12 cellular contexts compared by ENCODE assay signal in the genomic region with DNA sequence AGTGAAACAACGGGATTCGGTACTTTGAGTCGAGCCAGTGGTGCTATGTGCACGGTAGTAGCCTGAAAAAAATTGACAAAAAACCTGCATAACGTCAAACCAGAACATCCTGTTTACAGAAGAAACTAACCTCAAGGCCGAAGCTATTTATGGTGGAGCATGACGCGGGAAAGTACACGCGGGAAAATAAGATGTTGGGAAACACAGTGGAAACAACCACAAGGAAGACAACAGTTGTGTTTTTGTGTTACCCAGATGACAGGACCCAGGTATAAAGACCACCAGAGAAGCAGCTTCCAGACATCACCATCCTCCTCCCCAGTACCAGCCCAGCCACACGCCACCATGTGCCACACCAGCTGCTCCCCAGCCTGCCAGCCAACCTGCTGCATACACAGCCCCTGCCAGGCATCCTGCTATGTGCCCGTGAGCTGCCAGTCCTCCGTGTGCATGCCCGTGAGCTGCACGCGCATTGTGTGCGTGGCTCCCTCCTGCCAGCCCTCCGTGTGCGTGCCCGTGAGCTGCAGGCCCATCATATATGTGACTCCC. TPM values are rescaled to one million over a fixed set of nuclear protein-coding genes. Genes with fewer than 3 reads are reported as not detected.
DNase-seq lines count a peak whose midpoint lies in the region; FAIRE-seq and TF ChIP-seq lines count a peak whose summit lies in the region.
"Had no signal": no experiment of that assay in that cellular context is flagged by ENCODE, and none has a peak within 500 bp of the region (broad histone marks: within the 10 kb centered on the region; RNA-seq: fewer than 3 reads in every experiment).

Gene KRTAP12-3 (plus strand): TSS at position 298 of the 549 bp plus-strand sequence. CDS start 48 bp downstream, at position 346.

- POLR2A ChIA-PET in H1 (lab: Charles Lee; ENCODE audit: partially characterized antibody), result no interaction called here

- H3K27ac Mint-ChIP-seq in type B pancreatic cell, result no peak within 1 kb of the TSS

- H2AFZ ChIP-seq in H1 (ENCODE audit: low read length) (no peak within 1 kb of the TSS), GM23248 (no peak within 1 kb of the TSS)

- peak; percentile 18 for DNase-seq in stimulated activated CD4-positive, alpha-beta T cell treated with anti-CD3 and anti-CD28 coated beads, Interleukin-4, amount 100 ng/mL, for 24 hours
- DNase-seq in stimulated activated CD4-positive, alpha-beta T cell treated with anti-CD3 and anti-CD28 coated beads, Interleukin-2, amount 100 ng/mL, for 24 hours, result no peak
- DNase-seq in activated CD8-positive, alpha-beta memory T cell treated with anti-CD3 and anti-CD28 coated beads, Interleukin-2, amount 50 U/mL, for 4 hours, result peak; percentile 41
- DNase-seq in H1 (ENCODE audit: low read depth in 1 of 2, low spot score in 2 of 2) (no peak), type B pancreatic cell (ENCODE audit: extremely low spot score, unreplicated experiment) (peak; percentile 27), sigmoid colon (no peak), GM23248 (no peak), dorsolateral prefrontal cortex (no peak)
- DNase-seq: NCI-H1092 had no signal

- peaks cover 13% of the 10 kb centered on the region for H3K9me3 Mint-ChIP-seq in type B pancreatic cell

- H3K9me2 ChIP-seq in GM23248 (ENCODE audit: insufficient read depth), result no peaks in the 10 kb centered on the region

- H3K4me3 ChIP-seq in H1 (ENCODE audit: extremely low read depth in 1 of 4, insufficient read depth in 2 of 4, low read depth in 3 of 4, low read length in 4 of 4) (no peak within 1 kb of the TSS), sigmoid colon (no peak within 1 kb of the TSS), GM23248 (no peak within 1 kb of the TSS), dorsolateral prefrontal cortex (no peak within 1 kb of the TSS)
- H3K4me3 ChIP-seq: thoracic aorta had no signal

- no peak for TF ChIP-seq POLR2A in H1 (IDR thresholded peaks at IDR 0.05; ENCODE audit: control extremely low read depth in 1 of 2, low read depth in 2 of 2, low read length in 2 of 2)
- TF ChIP-seq POLR2A in sigmoid colon (IDR thresholded peaks at IDR 0.05), result no peak

- H3K79me2 ChIP-seq in H1 (ENCODE audit: control insufficient read depth in 1 of 2, insufficient read depth in 2 of 2, low read length in 2 of 2) (no peaks in the 10 kb centered on the region), GM23248 (ENCODE audit: insufficient read depth) (no peaks in the 10 kb centered on the region)

- H3K23me2 ChIP-seq in H1 (ENCODE audit: low read depth, low read length), result no peaks in the 10 kb centered on the region

- TF ChIP-seq EP300 in H1 (IDR thresholded peaks at IDR 0.05; ENCODE audit: borderline replicate concordance in 1 of 2, low read depth in 2 of 2, low read length in 2 of 2) (no peak), sigmoid colon (IDR thresholded peaks at IDR 0.05) (no peak)

- H2BK15ac ChIP-seq in H1 (ENCODE audit: low read length), result peak within 1 kb of the TSS; percentile 98; the same call in 1 of the 2 replicates

- H4K5ac ChIP-seq in H1 (ENCODE audit: insufficient read length, low read depth, low read length), result no peak within 1 kb of the TSS

- H3K9ac ChIP-seq in H1 (replicated peaks in 1 of 4; ENCODE audit: extremely low read depth in 1 of 4, low read depth in 3 of 4, low read length in 3 of 4) (no peak within 1 kb of the TSS; a peak in 1 of 7 replicates), GM23248 (no peak within 1 kb of the TSS)

- no peak within 1 kb of the TSS for H3K14ac ChIP-seq in H1 (ENCODE audit: insufficient read length)

- H3K27ac ChIP-seq in H1 (ENCODE audit: low read depth, low read length) (no peak within 1 kb of the TSS), sigmoid colon (no peak within 1 kb of the TSS), GM23248 (no peak within 1 kb of the TSS), dorsolateral prefrontal cortex (no peak within 1 kb of the TSS)
- H3K27ac ChIP-seq: thoracic aorta had no signal

- no peaks in the 10 kb centered on the region for H4K20me1 ChIP-seq in H1 (replicated peaks in 1 of 2; ENCODE audit: control insufficient read depth in 1 of 2, insufficient read depth in 2 of 2, low read length in 2 of 2)
- H4K20me1 ChIP-seq in GM23248 (ENCODE audit: insufficient read depth), result no peaks in the 10 kb centered on the region

- no peak for TF ChIP-seq CTCF in H1 (IDR thresholded peaks at IDR 0.05; ENCODE audit: control extremely low read depth in 1 of 3, insufficient read depth in 1 of 3, low read depth in 1 of 3, low read length in 3 of 3)
- TF ChIP-seq CTCF in type B pancreatic cell (conservative IDR thresholded peaks at IDR 0.05), result no peak
- no peak for TF ChIP-seq CTCF in sigmoid colon (IDR thresholded peaks at IDR 0.05)
- TF ChIP-seq CTCF in dorsolateral prefrontal cortex (IDR thresholded peaks at IDR 0.05 in 54 of 56, conservative IDR thresholded peaks at IDR 0.05 in 2 of 56; ENCODE audit: low read depth in 1 of 56, partially characterized antibody in 56 of 56), result no peak

- intact Hi-C loops in sigmoid colon (cut with DNase I) (no loop called here), dorsolateral prefrontal cortex (cut with DNase I) (no loop called here)

- H3K36me3 ChIP-seq in H1 (ENCODE audit: control insufficient read depth in 2 of 4, insufficient read depth in 4 of 4, low read length in 3 of 4) (no peaks in the 10 kb centered on the region), sigmoid colon (no peaks in the 10 kb centered on the region), GM23248 (ENCODE audit: low read depth) (no peaks in the 10 kb centered on the region)
- H3K36me3 ChIP-seq: thoracic aorta had no signal

- no peaks in the 10 kb centered on the region for H3K27me3 Mint-ChIP-seq in type B pancreatic cell

- H3K79me1 ChIP-seq in H1 (ENCODE audit: low read depth, low read length), result no peaks in the 10 kb centered on the region

- H3K4me1 Mint-ChIP-seq in type B pancreatic cell (ENCODE audit: unreplicated experiment), result no peaks in the 10 kb centered on the region

- H3K4me1 ChIP-seq in H1 (replicated peaks in 1 of 4; ENCODE audit: control insufficient read depth in 3 of 4, insufficient read depth in 4 of 4, low read length in 3 of 4) (peaks cover 0 to 9% (median 3%) of the 10 kb centered on the region in 4 experiments; a peak in 5 of 7 replicates), sigmoid colon (no peaks in the 10 kb centered on the region), GM23248 (ENCODE audit: insufficient read depth) (no peaks in the 10 kb centered on the region)

- no peak for FAIRE-seq in H1 (lab: Jason Lieb, UNC)

- CTCF ChIA-PET in H1 (lab: Charles Lee; ENCODE audit: partially characterized antibody), result interaction anchor here (0.5 to 0.9 kb wide), 2 partner anchors 61 to 271 kb away, joined by 3 read pairs; no protein-coding TSS in a partner anchor

- no peak within 1 kb of the TSS; the same call in 1 of the 2 replicates for H2BK20ac ChIP-seq in H1 (ENCODE audit: low read length)

- no peaks in the 10 kb centered on the region for H3F3A ChIP-seq in GM23248 (ENCODE audit: insufficient read depth)

- H3K27me3 ChIP-seq in H1 (replicated peaks in 1 of 4; ENCODE audit: control insufficient read depth in 3 of 4, extremely low read depth in 1 of 4, insufficient read depth in 3 of 4, low read length in 3 of 4), result peaks cover 0 to 2% (median 0%) of the 10 kb centered on the region in 4 experiments; a peak in 1 of 7 replicates
- peaks cover 0 to 22% (median 5%) of the 10 kb centered on the region in 3 donors for H3K27me3 ChIP-seq in sigmoid colon
- H3K27me3 ChIP-seq in GM23248 (replicated peaks; ENCODE audit: insufficient read depth), result peaks cover 11% of the 10 kb centered on the region
- H3K27me3 ChIP-seq in dorsolateral prefrontal cortex, result peaks cover 0 to 34% (median 9%) of the 10 kb centered on the region in 45 donors

- in situ Hi-C loops in GM23248 (cut with MboI), result no loop called here

- peak within 1 kb of the TSS; percentile 49 for H4K91ac ChIP-seq in H1 (replicated peaks; ENCODE audit: insufficient read length, low read length)

- no peak within 1 kb of the TSS for H2BK120ac ChIP-seq in H1 (replicated peaks; ENCODE audit: low read depth, low read length)

- no peak within 1 kb of the TSS for H3K4me2 ChIP-seq in H1 (ENCODE audit: insufficient read depth in 1 of 2, low read depth in 2 of 2, low read length in 2 of 2)
- H3K4me2 ChIP-seq in GM23248 (ENCODE audit: unreplicated experiment), result no peak within 1 kb of the TSS

- H3K18ac ChIP-seq in H1 (ENCODE audit: extremely low read depth, low read length), result peak within 1 kb of the TSS; percentile 17; the same call in 1 of the 2 replicates

- H3K23ac ChIP-seq in H1 (ENCODE audit: insufficient read length), result no peak within 1 kb of the TSS

- peak within 1 kb of the TSS; percentile 82; the same call in 1 of the 2 replicates for H2BK5ac ChIP-seq in H1 (ENCODE audit: low read depth, low read length)

- H3K36me3 Mint-ChIP-seq in type B pancreatic cell, result no peaks in the 10 kb centered on the region

- H3K9me3 ChIP-seq in H1 (ENCODE audit: insufficient read depth in 2 of 2, low read depth in 1 of 2, low read length in 1 of 2) (peaks cover 0 to 4% of the 10 kb centered on the region in 2 experiments; a peak in 2 of 4 replicates), sigmoid colon (peaks cover 0 to 4% (median 3%) of the 10 kb centered on the region in 4 donors), GM23248 (ENCODE audit: low read depth) (no peaks in the 10 kb centered on the region)

- H2BK12ac ChIP-seq in H1 (ENCODE audit: low read depth, low read length), result peak within 1 kb of the TSS; percentile 92

- H3K4me3 Mint-ChIP-seq in type B pancreatic cell, result no peak within 1 kb of the TSS

- H3K4ac ChIP-seq in H1 (replicated peaks; ENCODE audit: insufficient read length, low read depth, low read length), result no peak within 1 kb of the TSS

- no peak within 1 kb of the TSS for H4K8ac ChIP-seq in H1 (ENCODE audit: extremely low read depth, insufficient read depth, low read length)

- peak within 1 kb of the TSS; percentile 82; the same call in 1 of the 2 replicates for H2AK5ac ChIP-seq in H1 (ENCODE audit: low read depth, low read length)

- 92% methylated on average over 20 of the region's 20 CpGs; no CpG with 5 or more reads in 1 of the 2 experiments for WGBS in H1 (ENCODE audit: extremely low coverage in 1 of 2, insufficient coverage in 1 of 2, insufficient read length in 1 of 2, insufficient replicate concordance in 2 of 2, low coverage in 1 of 2, low lambda C conversion rate in 2 of 2, missing lambda C conversion rate in 1 of 2), 2 experiments
- WGBS in sigmoid colon, 2 donors, result 68 to 75% methylated on average over 20 of the region's 20 CpGs
- 52% methylated on average over 20 of the region's 20 CpGs for whole genome bisulfite sequencing in GM23248 (ENCODE audit: low coverage in 1 of 2, low lambda C conversion rate in 2 of 2, missing lambda C conversion rate in 2 of 2), 2 experiments

- H3K56ac ChIP-seq in H1 (replicated peaks; ENCODE audit: insufficient read length, low read depth, low read length), result no peak within 1 kb of the TSS

- no peak for TF ChIP-seq RAD21 in H1 (IDR thresholded peaks at IDR 0.05 in 1 of 2, conservative IDR thresholded peaks at IDR 0.05 in 1 of 2; ENCODE audit: low read depth in 2 of 2, low read length in 2 of 2)

RNA-seq across cellular contexts. Expression of gene KRTAP12-3, which starts in this region (rescaled TPM):
- total RNA-seq in H1 (2021; fragmentation: NEBNext Ultra II Directional; extraction: Animal tissue kit (Norgen Biotek cat#: 25700)), result not detected in 2 replicates
- polyA plus RNA-seq in H1 (2011; rRNA removed), result not detected in 2 replicates
- not detected for polyA plus RNA-seq in H1 (2011; cell fraction: cytosol; rRNA removed)
- not detected for polyA plus RNA-seq in H1 (2011; cell fraction: nucleus; rRNA removed)
- not detected in 4 replicates for polyA plus RNA-seq in H1 (2012, experiment 1 of 2)
- polyA plus RNA-seq in H1 (2012, experiment 2 of 2), result not detected
- polyA plus RNA-seq in H1 (2013, experiment 1 of 2), result not detected
- not detected for polyA plus RNA-seq in H1 (2013, experiment 2 of 2)
- polyA minus RNA-seq in H1 (2011; rRNA and poly(A)+ RNA removed), result not detected in 2 replicates
- polyA minus RNA-seq in H1 (2011; cell fraction: cytosol; rRNA and poly(A)+ RNA removed), result not detected
- not detected for polyA minus RNA-seq in H1 (2011; cell fraction: nucleus; rRNA and poly(A)+ RNA removed)
- total RNA-seq in type B pancreatic cell (ENCODE audit: low replicate concordance), result not detected in 2 replicates
- total RNA-seq in sigmoid colon, result not detected
- polyA plus RNA-seq in sigmoid colon, result not detected
- not detected in 2 replicates for total RNA-seq in GM23248 (2014; rRNA removed; shearing (Covaris generic))
- polyA plus RNA-seq in GM23248 (2016; fragmentation: Nextera tagmentation; extraction: Ambion mirVana), result not detected in 2 replicates
- total RNA-seq in dorsolateral prefrontal cortex, result not detected
- total RNA-seq: thoracic aorta had no signal
- polyA plus RNA-seq: AG04450, neural cell had no signal

Comparison
In these comparisons a context has a peak if more than half of its experiments do, and no peak if none do; other contexts are left out.
1. DNase-seq: peak in stimulated activated CD4-positive, alpha-beta T cell treated with anti-CD3 and anti-CD28 coated beads, Interleukin-4, amount 100 ng/mL, for 24 hours (single experiment) and activated CD8-positive, alpha-beta memory T cell treated with anti-CD3 and anti-CD28 coated beads, Interleukin-2, amount 50 U/mL, for 4 hours (single experiment); none in stimulated activated CD4-positive, alpha-beta T cell treated with anti-CD3 and anti-CD28 coated beads, Interleukin-2, amount 100 ng/mL, for 24 hours (0 of 2), H1 (0 of 2), sigmoid colon (single experiment), GM23248 (single experiment) and dorsolateral prefrontal cortex (0 of 10).
2. Peak in DNase-seq in type B pancreatic cell; RNA of the gene not detected or under 1 TPM.